ENCODE assay signal across 22 cellular contexts in genomic region chr2:2909086-2910035, GRCh38.
DNase-seq lines count a peak whose midpoint lies in the region; ATAC-seq and TF ChIP-seq lines count a peak whose summit lies in the region.
"Had no signal": no experiment of that assay in that cellular context is flagged by ENCODE, and none has a peak within 500 bp of the region (broad histone marks: within the 10 kb centered on the region; RNA-seq: fewer than 3 reads in every experiment).

No MANE protein-coding gene starts in this region.

- H3K36me3 ChIP-seq in neural progenitor cell (no peaks in the 10 kb centered on the region), upper lobe of right lung (no peaks in the 10 kb centered on the region)
- H3K36me3 ChIP-seq: BLaER1, HAP-1 had no signal

- intact Hi-C loops in upper lobe of right lung (cut with DNase I) = no loop called here

- H3K79me2 ChIP-seq in neural progenitor cell (ENCODE audit: low read depth) = no peaks in the 10 kb centered on the region

- H3K4me2 ChIP-seq in neural progenitor cell = no peak overlapping the region
- H3K4me2 ChIP-seq: BLaER1, GM23338 had no signal

- H3K27ac Mint-ChIP-seq in activated naive CD8-positive, alpha-beta T cell treated with anti-CD3 and anti-CD28 coated beads, Interleukin-2, amount 50 U/mL, for 24 hours = no peak overlapping the region
- no peak overlapping the region for H3K27ac Mint-ChIP-seq in activated naive CD8-positive, alpha-beta T cell treated with anti-CD3 and anti-CD28 coated beads for 36 hours
- H3K27ac Mint-ChIP-seq in neural progenitor cell = peak overlapping the region; percentile 88
- H3K27ac Mint-ChIP-seq: B cell; CD4-positive, CD25-positive, alpha-beta regulatory T cell; CD8-positive, alpha-beta T cell; GM23338; HFFc6 had no signal

- no peaks in the 10 kb centered on the region for H3K9me3 Mint-ChIP-seq in activated naive CD8-positive, alpha-beta T cell treated with anti-CD3 and anti-CD28 coated beads, Interleukin-2, amount 50 U/mL, for 24 hours
- H3K9me3 Mint-ChIP-seq in activated naive CD8-positive, alpha-beta T cell treated with anti-CD3 and anti-CD28 coated beads for 36 hours = no peaks in the 10 kb centered on the region
- H3K9me3 Mint-ChIP-seq in neural progenitor cell = no peaks in the 10 kb centered on the region
- H3K9me3 Mint-ChIP-seq: CD8-positive, alpha-beta T cell; GM23338 had no signal

- no peak for DNase-seq in activated naive CD8-positive, alpha-beta T cell treated with anti-CD3 and anti-CD28 coated beads, Interleukin-2, amount 50 U/mL, for 24 hours
- no peak for DNase-seq in activated naive CD8-positive, alpha-beta T cell treated with anti-CD3 and anti-CD28 coated beads for 36 hours
- DNase-seq in mesenteric fat pad (ENCODE audit: low spot score) (peak; percentile 83), neural progenitor cell (ENCODE audit: low spot score) (no peak), upper lobe of right lung (no peak), HuH-7.5 (ENCODE audit: low spot score) (no peak)
- DNase-seq: Caco-2; CD4-positive, CD25-positive, alpha-beta regulatory T cell; DMS 273 treated with DMSO at 0.1 percent for 48 hours; DMS79; EL; GF-D8; HFFc6 had no signal

- no peak for TF ChIP-seq CTCF in neural progenitor cell (IDR thresholded peaks at IDR 0.05)
- TF ChIP-seq CTCF in upper lobe of right lung (IDR thresholded peaks at IDR 0.05) = no peak

- H3K4me1 Mint-ChIP-seq in activated naive CD8-positive, alpha-beta T cell treated with anti-CD3 and anti-CD28 coated beads, Interleukin-2, amount 50 U/mL, for 24 hours = no peaks in the 10 kb centered on the region
- H3K4me1 Mint-ChIP-seq in activated naive CD8-positive, alpha-beta T cell treated with anti-CD3 and anti-CD28 coated beads for 36 hours = no peaks in the 10 kb centered on the region
- peaks cover 21% of the 10 kb centered on the region for H3K4me1 Mint-ChIP-seq in neural progenitor cell
- H3K4me1 Mint-ChIP-seq: B cell; CD4-positive, CD25-positive, alpha-beta regulatory T cell; GM23338 had no signal

- no peak overlapping the region for H3K4me3 ChIP-seq in neural progenitor cell
- no peak overlapping the region for H3K4me3 ChIP-seq in upper lobe of right lung
- H3K4me3 ChIP-seq: BLaER1, GM23338, HAP-1 had no signal

- no peak overlapping the region for H3K9ac ChIP-seq in neural progenitor cell
- H3K9ac ChIP-seq: BLaER1 had no signal

- no peaks in the 10 kb centered on the region for H4K20me1 ChIP-seq in neural progenitor cell (ENCODE audit: low read depth)
- H4K20me1 ChIP-seq: BLaER1 had no signal

- no peaks in the 10 kb centered on the region for H3K4me1 ChIP-seq in neural progenitor cell
- H3K4me1 ChIP-seq in upper lobe of right lung = no peaks in the 10 kb centered on the region
- H3K4me1 ChIP-seq: BLaER1, Caco-2, HAP-1 had no signal

- H3F3A ChIP-seq in neural progenitor cell (ENCODE audit: low read depth) = no peaks in the 10 kb centered on the region

- H3K27me3 Mint-ChIP-seq in activated naive CD8-positive, alpha-beta T cell treated with anti-CD3 and anti-CD28 coated beads, Interleukin-2, amount 50 U/mL, for 24 hours = peaks cover 3% of the 10 kb centered on the region
- no peaks in the 10 kb centered on the region for H3K27me3 Mint-ChIP-seq in activated naive CD8-positive, alpha-beta T cell treated with anti-CD3 and anti-CD28 coated beads for 36 hours
- H3K27me3 Mint-ChIP-seq in neural progenitor cell (ENCODE audit: insufficient read depth, low read depth) = peaks cover 6% of the 10 kb centered on the region
- H3K27me3 Mint-ChIP-seq: CD4-positive, CD25-positive, alpha-beta regulatory T cell had no signal

- H2AFZ ChIP-seq in neural progenitor cell (replicated peaks) = no peak overlapping the region
- H2AFZ ChIP-seq: GM23338 had no signal

- H3K27ac ChIP-seq in neural progenitor cell = no peak overlapping the region
- H3K27ac ChIP-seq in upper lobe of right lung = no peak overlapping the region
- H3K27ac ChIP-seq: 22Rv1, BLaER1, C4-2B had no signal

- H3K9me3 ChIP-seq in neural progenitor cell (ENCODE audit: low read depth) (no peaks in the 10 kb centered on the region), upper lobe of right lung (no peaks in the 10 kb centered on the region)
- H3K9me3 ChIP-seq: BLaER1, Caco-2, HAP-1 had no signal

- H3K36me3 Mint-ChIP-seq in activated naive CD8-positive, alpha-beta T cell treated with anti-CD3 and anti-CD28 coated beads, Interleukin-2, amount 50 U/mL, for 24 hours (ENCODE audit: low read depth) = no peaks in the 10 kb centered on the region
- H3K36me3 Mint-ChIP-seq in activated naive CD8-positive, alpha-beta T cell treated with anti-CD3 and anti-CD28 coated beads for 36 hours = no peaks in the 10 kb centered on the region
- no peaks in the 10 kb centered on the region for H3K36me3 Mint-ChIP-seq in neural progenitor cell
- H3K36me3 Mint-ChIP-seq: CD4-positive, CD25-positive, alpha-beta regulatory T cell; CD8-positive, alpha-beta T cell had no signal

- ATAC-seq in activated naive CD8-positive, alpha-beta T cell treated with anti-CD3 and anti-CD28 coated beads, Interleukin-2, amount 50 U/mL, for 24 hours = peak; percentile 10
- ATAC-seq in upper lobe of right lung = peak; percentile 28
- ATAC-seq in HG02763 (IDR thresholded peaks at IDR 0.05; ENCODE audit: unreplicated experiment) = no peak
- no peak for ATAC-seq in HG02884 (IDR thresholded peaks at IDR 0.05; ENCODE audit: unreplicated experiment)
- ATAC-seq: CD8-positive, alpha-beta T cell; GM23338 had no signal

- H3K27me3 ChIP-seq in neural progenitor cell = no peaks in the 10 kb centered on the region
- no peaks in the 10 kb centered on the region for H3K27me3 ChIP-seq in upper lobe of right lung
- H3K27me3 ChIP-seq: BLaER1 had no signal

- no peak overlapping the region for H3K4me3 Mint-ChIP-seq in activated naive CD8-positive, alpha-beta T cell treated with anti-CD3 and anti-CD28 coated beads, Interleukin-2, amount 50 U/mL, for 24 hours
- H3K4me3 Mint-ChIP-seq in activated naive CD8-positive, alpha-beta T cell treated with anti-CD3 and anti-CD28 coated beads for 36 hours = no peak overlapping the region
- no peak overlapping the region for H3K4me3 Mint-ChIP-seq in neural progenitor cell
- H3K4me3 Mint-ChIP-seq: B cell; CD4-positive, CD25-positive, alpha-beta regulatory T cell; CD8-positive, alpha-beta T cell; GM23338; HFFc6 had no signal

Comparison
In these comparisons a context has a peak if more than half of its experiments do, and no peak if none do; other contexts are left out.
1. ATAC-seq: peak in activated naive CD8-positive, alpha-beta T cell treated with anti-CD3 and anti-CD28 coated beads, Interleukin-2, amount 50 U/mL, for 24 hours (single experiment) and upper lobe of right lung (single experiment); none in HG02763 (single experiment) and HG02884 (single experiment).